In genomic region chr19:14096272-14096992, GRCh38 we compare ENCODE assay signal across 1 cellular context.
TF ChIP-seq lines count a peak whose summit lies in the region.

No MANE protein-coding gene starts in this region.

TF ChIP-seq in HepG2, 621 proteins besides CTCF, POLR2A, EP300 and RAD21:
- TF ChIP-seq ZNF737 (CRISPR knock-in tag; IDR thresholded peaks at IDR 0.05; ENCODE audit: borderline replicate concordance) (no peak), PATZ1 (CRISPR knock-in tag; IDR thresholded peaks at IDR 0.05) (no peak), TCF7 (IDR thresholded peaks at IDR 0.05; ENCODE audit: low read depth) (no peak), ZNF569 (CRISPR knock-in tag; IDR thresholded peaks at IDR 0.05; ENCODE audit: borderline replicate concordance) (no peak), MAF1 (CRISPR knock-in tag; IDR thresholded peaks at IDR 0.05; ENCODE audit: borderline replicate concordance) (no peak), SMC3 (IDR thresholded peaks at IDR 0.05; ENCODE audit: low read length) (peak; percentile 34; the same call in 1 of the 2 replicates), ZIK1 (CRISPR knock-in tag; IDR thresholded peaks at IDR 0.05; ENCODE audit: borderline replicate concordance, low read depth) (no peak), PHF5A (CRISPR knock-in tag; IDR thresholded peaks at IDR 0.05; ENCODE audit: low read depth, unreplicated experiment) (no peak), SALL2 (CRISPR knock-in tag; IDR thresholded peaks at IDR 0.05) (no peak), SAP130 (CRISPR knock-in tag; IDR thresholded peaks at IDR 0.05; ENCODE audit: low read depth) (no peak), USF2 (IDR thresholded peaks at IDR 0.05; ENCODE audit: low read depth, low read length) (no peak), USF2 (CRISPR knock-in tag; IDR thresholded peaks at IDR 0.05; ENCODE audit: borderline replicate concordance) (no peak), BCL3 (CRISPR knock-in tag; IDR thresholded peaks at IDR 0.05) (no peak), FOXK1 (CRISPR knock-in tag; IDR thresholded peaks at IDR 0.05; ENCODE audit: borderline replicate concordance, low read depth) (no peak), ZNF121 (CRISPR knock-in tag; IDR thresholded peaks at IDR 0.05) (peak; percentile 74), TEAD2 (CRISPR knock-in tag; IDR thresholded peaks at IDR 0.05) (no peak), ZNF674 (CRISPR knock-in tag; IDR thresholded peaks at IDR 0.05; ENCODE audit: low read depth) (no peak), STAG1 (CRISPR knock-in tag; IDR thresholded peaks at IDR 0.05) (peak; percentile 55), ESRRA (CRISPR knock-in tag; IDR thresholded peaks at IDR 0.05; ENCODE audit: low read depth) (no peak), ATAD3A (CRISPR knock-in tag; IDR thresholded peaks at IDR 0.05) (no peak), ZBTB38 (CRISPR knock-in tag; IDR thresholded peaks at IDR 0.05) (0 out of 2 replicates have a peak, but pooled peaks have one; percentile 27), NBN (conservative IDR thresholded peaks at IDR 0.05) (no peak), MAFK (conservative IDR thresholded peaks at IDR 0.05 in 1 of 2, IDR thresholded peaks at IDR 0.05 in 1 of 2; ENCODE audit: low read length in 2 of 2) (no peak), THAP8 (CRISPR knock-in tag; IDR thresholded peaks at IDR 0.05; ENCODE audit: borderline replicate concordance) (no peak), CENPT (CRISPR knock-in tag; IDR thresholded peaks at IDR 0.05; ENCODE audit: low read depth) (no peak), ZNF234 (CRISPR knock-in tag; conservative IDR thresholded peaks at IDR 0.05) (no peak), ZFP82 (CRISPR knock-in tag; IDR thresholded peaks at IDR 0.05; ENCODE audit: borderline replicate concordance) (no peak), HMGA1 (CRISPR knock-in tag; conservative IDR thresholded peaks at IDR 0.05) (no peak)
- TF ChIP-seq, protein P1, sequence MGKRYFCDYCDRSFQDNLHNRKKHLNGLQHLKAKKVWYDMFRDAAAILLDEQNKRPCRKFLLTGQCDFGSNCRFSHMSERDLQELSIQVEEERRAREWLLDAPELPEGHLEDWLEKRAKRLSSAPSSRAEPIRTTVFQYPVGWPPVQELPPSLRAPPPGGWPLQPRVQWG (CRISPR knock-in tag; IDR thresholded peaks at IDR 0.05; ENCODE audit: borderline replicate concordance, low read depth) = no peak
- TF ChIP-seq, protein P2, sequence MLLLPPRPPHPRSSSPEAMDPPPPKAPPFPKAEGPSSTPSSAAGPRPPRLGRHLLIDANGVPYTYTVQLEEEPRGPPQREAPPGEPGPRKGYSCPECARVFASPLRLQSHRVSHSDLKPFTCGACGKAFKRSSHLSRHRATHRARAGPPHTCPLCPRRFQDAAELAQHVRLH (CRISPR knock-in tag; IDR thresholded peaks at IDR 0.05; ENCODE audit: borderline replicate concordance, low read depth) = no peak
- TF ChIP-seq, protein P3, sequence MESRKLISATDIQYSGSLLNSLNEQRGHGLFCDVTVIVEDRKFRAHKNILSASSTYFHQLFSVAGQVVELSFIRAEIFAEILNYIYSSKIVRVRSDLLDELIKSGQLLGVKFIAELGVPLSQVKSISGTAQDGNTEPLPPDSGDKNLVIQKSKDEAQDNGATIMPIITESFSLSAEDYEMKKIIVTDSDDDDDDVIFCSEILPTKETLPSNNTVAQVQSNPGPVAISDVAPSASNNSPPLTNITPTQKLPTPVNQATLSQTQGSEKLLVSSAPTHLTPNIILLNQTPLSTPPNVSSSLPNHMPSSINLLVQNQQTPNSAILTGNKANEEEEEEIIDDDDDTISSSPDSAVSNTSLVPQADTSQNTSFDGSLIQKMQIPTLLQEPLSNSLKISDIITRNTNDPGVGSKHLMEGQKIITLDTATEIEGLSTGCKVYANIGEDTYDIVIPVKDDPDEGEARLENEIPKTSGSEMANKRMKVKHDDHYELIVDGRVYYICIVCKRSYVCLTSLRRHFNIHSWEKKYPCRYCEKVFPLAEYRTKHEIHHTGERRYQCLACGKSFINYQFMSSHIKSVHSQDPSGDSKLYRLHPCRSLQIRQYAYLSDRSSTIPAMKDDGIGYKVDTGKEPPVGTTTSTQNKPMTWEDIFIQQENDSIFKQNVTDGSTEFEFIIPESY (CRISPR knock-in tag; IDR thresholded peaks at IDR 0.05) = no peak
- TF ChIP-seq, protein P4, sequence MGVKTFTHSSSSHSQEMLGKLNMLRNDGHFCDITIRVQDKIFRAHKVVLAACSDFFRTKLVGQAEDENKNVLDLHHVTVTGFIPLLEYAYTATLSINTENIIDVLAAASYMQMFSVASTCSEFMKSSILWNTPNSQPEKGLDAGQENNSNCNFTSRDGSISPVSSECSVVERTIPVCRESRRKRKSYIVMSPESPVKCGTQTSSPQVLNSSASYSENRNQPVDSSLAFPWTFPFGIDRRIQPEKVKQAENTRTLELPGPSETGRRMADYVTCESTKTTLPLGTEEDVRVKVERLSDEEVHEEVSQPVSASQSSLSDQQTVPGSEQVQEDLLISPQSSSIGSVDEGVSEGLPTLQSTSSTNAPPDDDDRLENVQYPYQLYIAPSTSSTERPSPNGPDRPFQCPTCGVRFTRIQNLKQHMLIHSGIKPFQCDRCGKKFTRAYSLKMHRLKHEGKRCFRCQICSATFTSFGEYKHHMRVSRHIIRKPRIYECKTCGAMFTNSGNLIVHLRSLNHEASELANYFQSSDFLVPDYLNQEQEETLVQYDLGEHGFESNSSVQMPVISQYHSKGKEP (CRISPR knock-in tag; IDR thresholded peaks at IDR 0.05) = no peak
